Comparison of ENCODE assay signal across 27 cellular contexts in the genomic region with DNA sequence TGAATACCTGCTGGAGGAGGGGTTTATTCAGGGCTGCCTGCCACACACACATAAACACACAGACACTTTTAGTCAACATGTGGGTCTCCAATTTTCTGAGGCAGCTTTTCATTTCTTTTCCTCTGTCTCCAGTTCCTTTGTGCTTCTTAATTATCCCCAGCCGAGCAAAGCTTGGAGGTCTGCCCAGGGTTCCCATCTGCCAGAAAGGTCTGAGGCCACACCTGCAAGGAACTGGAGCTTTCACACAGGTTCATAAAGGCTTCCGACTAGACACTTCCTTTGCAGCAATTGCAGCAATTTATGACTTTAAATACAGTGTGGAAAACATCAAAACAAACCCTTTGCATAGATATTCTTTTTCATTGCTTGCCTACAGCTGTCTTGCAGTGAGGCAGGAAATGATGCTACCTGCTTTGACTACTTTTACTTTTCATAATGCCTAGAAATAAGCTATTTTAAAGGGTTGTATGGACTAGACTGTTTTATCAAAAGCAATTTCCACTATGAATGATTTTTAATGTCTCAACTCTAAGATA.
A peak's percentile ranks its signal among the peaks of the same experiment; 100 is the strongest.
DNase-seq lines count a peak whose midpoint lies in the region; ATAC-seq and TF ChIP-seq lines count a peak whose summit lies in the region.
"Had no signal": no experiment of that assay in that cellular context is flagged by ENCODE, and none has a peak within 500 bp of the region (broad histone marks: within the 10 kb centered on the region; RNA-seq: fewer than 3 reads in every experiment).

No MANE protein-coding gene starts in this region.

- peak overlapping the region in 7 of 10 donors; percentile 45 to 85 (median 53) for H3K4me3 Mint-ChIP-seq in naive thymus-derived CD4-positive, alpha-beta T cell
- H3K4me3 Mint-ChIP-seq: activated B cell treated with CpG ODN at 0.5 μM for 24 hours; activated naive CD8-positive, alpha-beta T cell treated with anti-CD3 and anti-CD28 coated beads, Interleukin-2, amount 10 ng/mL, durations not matched to agents 7 days and 5 days; B cell; naive B cell had no signal

- H3K36me3 ChIP-seq in naive thymus-derived CD4-positive, alpha-beta T cell (ENCODE audit: control insufficient read depth in 2 of 3, insufficient read depth in 3 of 3, low read length in 3 of 3): no peaks in the 10 kb centered on the region
- H3K36me3 ChIP-seq: transverse colon had no signal

- no peaks in the 10 kb centered on the region for H3K27me3 Mint-ChIP-seq in naive thymus-derived CD4-positive, alpha-beta T cell
- H3K27me3 Mint-ChIP-seq: activated B cell treated with CpG ODN at 0.5 μM for 24 hours; activated naive CD8-positive, alpha-beta T cell treated with anti-CD3 and anti-CD28 coated beads, Interleukin-2, amount 10 ng/mL, durations not matched to agents 7 days and 5 days; B cell; naive B cell had no signal

- H3K27ac ChIP-seq in naive thymus-derived CD4-positive, alpha-beta T cell (ENCODE audit: low read depth, low read length): no peak overlapping the region
- no peak overlapping the region; the same call in 1 of the 2 replicates for H3K27ac ChIP-seq in RWPE1
- H3K27ac ChIP-seq: 22Rv1, HL-60, transverse colon had no signal

- peak; percentile 63 for ATAC-seq in naive thymus-derived CD4-positive, alpha-beta T cell
- ATAC-seq: left cardiac atrium, PC-3 had no signal

- H3K27me3 ChIP-seq in naive thymus-derived CD4-positive, alpha-beta T cell (ENCODE audit: control insufficient read depth in 2 of 2, insufficient read depth in 2 of 2, low read length in 2 of 2): no peaks in the 10 kb centered on the region
- H3K27me3 ChIP-seq: transverse colon had no signal

- H3K4me3 ChIP-seq in naive thymus-derived CD4-positive, alpha-beta T cell (ENCODE audit: low read length): no peak overlapping the region
- H3K4me3 ChIP-seq: transverse colon had no signal

- DNase-seq in DMS 273 (lab: John Stamatoyannopoulos, UW; ENCODE audit: unreplicated experiment) (peak; percentile 0), DMS 273 treated with DMSO at 0.1 percent for 48 hours (lab: John Stamatoyannopoulos, UW) (no peak), NCI-H2081 (lab: John Stamatoyannopoulos, UW) (peak; percentile 61 to 85), RPMI8226 (peak; percentile 5), GOT3 (lab: John Stamatoyannopoulos, UW) (no peak), RWPE1 (ENCODE audit: low spot score) (no peak)
- DNase-seq in naive thymus-derived CD4-positive, alpha-beta T cell: peak in 6 of 9 donors; percentile 3 to 65 (median 17)
- no peak for DNase-seq in activated effector memory CD4-positive, alpha-beta T cell treated with anti-CD3 and anti-CD28 coated beads, Interleukin-2, amount 50 U/mL, for 16 hours
- DNase-seq: activated B cell treated with CpG ODN at 0.5 μM for 24 hours; activated CD4-positive, alpha-beta T cell treated with anti-CD3 and anti-CD28 coated beads, Interleukin-2, amount 50 U/mL, for 48 hours; activated CD8-positive, alpha-beta memory T cell treated with anti-CD3 and anti-CD28 coated beads, Interleukin-2, amount 50 U/mL, for 4 hours; activated naive CD8-positive, alpha-beta T cell treated with anti-CD3 and anti-CD28 coated beads, Interleukin-2, amount 10 ng/mL, durations not matched to agents 7 days and 5 days; DND-41; HCEC 1CT; head of caudate nucleus; left cardiac atrium; naive B cell; NCI-H1048; occipital lobe; PC-3; SHP77; T1000; transverse colon had no signal

- peak overlapping the region in 7 of 9 donors; percentile 39 to 89 (median 85) for H3K27ac Mint-ChIP-seq in naive thymus-derived CD4-positive, alpha-beta T cell
- H3K27ac Mint-ChIP-seq: activated B cell treated with CpG ODN at 0.5 μM for 24 hours; activated naive CD8-positive, alpha-beta T cell treated with anti-CD3 and anti-CD28 coated beads, Interleukin-2, amount 10 ng/mL, durations not matched to agents 7 days and 5 days; activated T-helper 2 cell treated with anti-CD3 and anti-CD28 coated beads, Interferon-gamma antibody, Interleukin-2, Interleukin-4, amounts not matched to agents 10 μg/mL and 5 μg/mL and 100 μg/mL, durations not matched to agents 14 hours and 24 hours and 36 hours; B cell; naive B cell had no signal

- peaks cover 0 to 48% (median 23%) of the 10 kb centered on the region in 7 donors for H3K4me1 Mint-ChIP-seq in naive thymus-derived CD4-positive, alpha-beta T cell
- H3K4me1 Mint-ChIP-seq: activated B cell treated with CpG ODN at 0.5 μM for 24 hours; activated naive CD8-positive, alpha-beta T cell treated with anti-CD3 and anti-CD28 coated beads, Interleukin-2, amount 10 ng/mL, durations not matched to agents 7 days and 5 days; B cell; naive B cell had no signal

- TF ChIP-seq CTCF in RWPE1 (conservative IDR thresholded peaks at IDR 0.05; ENCODE audit: low read depth): no peak

- H3K4me1 ChIP-seq in naive thymus-derived CD4-positive, alpha-beta T cell (ENCODE audit: control insufficient read depth in 2 of 2, insufficient read depth in 2 of 2, low read length in 2 of 2): no peaks in the 10 kb centered on the region
- H3K4me1 ChIP-seq: transverse colon had no signal

- POLR2A ChIA-PET in naive thymus-derived CD4-positive, alpha-beta T cell (lab: Charles Lee): interaction anchor here (0.6 kb wide), 1 partner anchor 142 kb away, joined by 3 read pairs; no protein-coding TSS in a partner anchor
- POLR2A ChIA-PET in RWPE1 (lab: Yijun Ruan, JAX; ENCODE audit: low non-redundant PET): no interaction called here

- intact Hi-C loops in naive thymus-derived CD4-positive, alpha-beta T cell (cut with micrococcal nuclease): no loop called here

- H3K9me3 ChIP-seq in naive thymus-derived CD4-positive, alpha-beta T cell (ENCODE audit: control insufficient read depth in 2 of 3, low read length in 3 of 3): no peaks in the 10 kb centered on the region
- H3K9me3 ChIP-seq: transverse colon had no signal

- H3K9me3 Mint-ChIP-seq in naive thymus-derived CD4-positive, alpha-beta T cell: peaks cover 0 to 13% (median 4%) of the 10 kb centered on the region in 11 donors

- CTCF ChIA-PET in naive thymus-derived CD4-positive, alpha-beta T cell (lab: Charles Lee): no interaction called here
- CTCF ChIA-PET in RWPE1 (lab: Yijun Ruan, JAX): no interaction called here

- H3K36me3 Mint-ChIP-seq in naive thymus-derived CD4-positive, alpha-beta T cell: peaks cover 0 to 3% (median 0%) of the 10 kb centered on the region in 5 donors
- H3K36me3 Mint-ChIP-seq: activated naive CD8-positive, alpha-beta T cell treated with anti-CD3 and anti-CD28 coated beads, Interleukin-2, amount 10 ng/mL, durations not matched to agents 7 days and 5 days; naive B cell had no signal

Comparison
In these comparisons a context has a peak if more than half of its experiments do, and no peak if none do; other contexts are left out.
1. DNase-seq: peak in DMS 273 (single experiment), NCI-H2081 (2 of 2), RPMI8226 (single experiment) and naive thymus-derived CD4-positive, alpha-beta T cell (6 of 9); none in DMS 273 treated with DMSO at 0.1 percent for 48 hours (single experiment), GOT3 (single experiment), RWPE1 (single experiment) and activated effector memory CD4-positive, alpha-beta T cell treated with anti-CD3 and anti-CD28 coated beads, Interleukin-2, amount 50 U/mL, for 16 hours (single experiment).